17 cellular contexts compared by ENCODE assay signal in the genomic region with DNA sequence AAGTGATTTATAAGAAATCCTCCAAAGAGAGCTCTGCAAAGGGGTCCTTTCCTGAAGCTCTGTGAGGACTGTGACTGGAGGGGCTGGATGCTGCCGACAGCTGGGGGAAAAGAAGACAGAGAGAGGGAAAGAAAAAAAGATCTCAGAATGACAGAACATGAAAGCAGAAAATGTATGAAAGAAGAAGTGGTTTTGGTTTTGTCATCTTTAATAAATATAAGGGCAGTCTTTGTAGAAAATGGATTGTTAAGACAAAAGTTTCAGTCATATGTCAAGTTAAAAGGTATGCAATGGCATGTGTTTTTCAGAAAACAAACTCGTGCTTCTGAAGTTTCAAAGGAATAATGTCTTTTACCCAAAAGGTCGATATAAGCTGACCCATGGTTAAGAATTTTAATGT.
A peak's percentile ranks its signal among the peaks of the same experiment; 100 is the strongest.
DNase-seq lines count a peak whose midpoint lies in the region; ATAC-seq, FAIRE-seq and TF ChIP-seq lines count a peak whose summit lies in the region.
"Had no signal": no experiment of that assay in that cellular context is flagged by ENCODE, and none has a peak within 500 bp of the region (broad histone marks: within the 10 kb centered on the region; RNA-seq: fewer than 3 reads in every experiment).

No MANE protein-coding gene starts in this region.

- H3K9me3 Mint-ChIP-seq in activated T-cell treated with anti-CD3 and anti-CD28 coated beads, Interleukin-2, amount 50 U/mL, for 24 hours, result peaks cover 4% of the 10 kb centered on the region

- H3K27ac Mint-ChIP-seq in activated T-cell treated with anti-CD3 and anti-CD28 coated beads, Interleukin-2, amount 50 U/mL, for 24 hours, result peak overlapping the region; percentile 79

- no peak for TF ChIP-seq POLR2A in GM12878 (IDR thresholded peaks at IDR 0.05; ENCODE audit: low read depth, low read length)
- TF ChIP-seq POLR2A in upper lobe of left lung (IDR thresholded peaks at IDR 0.05), result no peak

- H4K20me1 ChIP-seq in GM12878 (ENCODE audit: control insufficient read depth, insufficient read depth), result no peaks in the 10 kb centered on the region
- H4K20me1 ChIP-seq in smooth muscle cell (ENCODE audit: low read depth), result peaks cover 70% of the 10 kb centered on the region

- TF ChIP-seq CTCF in GM12878 (IDR thresholded peaks at IDR 0.05 in 2 of 3, conservative IDR thresholded peaks at IDR 0.05 in 1 of 3; ENCODE audit: control insufficient read depth in 2 of 3, extremely low read depth in 1 of 3, insufficient read depth in 1 of 3, low read depth in 3 of 3, low read length in 3 of 3), result no peak
- TF ChIP-seq CTCF in smooth muscle cell (IDR thresholded peaks at IDR 0.05; ENCODE audit: borderline replicate concordance, insufficient read depth, poor library complexity, severe bottlenecking), result no peak
- TF ChIP-seq CTCF in upper lobe of left lung (IDR thresholded peaks at IDR 0.05), result no peak
- TF ChIP-seq CTCF in BE2C (IDR thresholded peaks at IDR 0.05; ENCODE audit: low read depth, low read length), result no peak

- H3K27ac ChIP-seq in GM12878 (ENCODE audit: control insufficient read depth, insufficient read depth) (no peak overlapping the region), smooth muscle cell (ENCODE audit: low read depth) (peak overlapping the region; percentile 31), upper lobe of left lung (no peak overlapping the region)
- H3K27ac ChIP-seq: HL-60, parathyroid adenoma, SK-N-MC had no signal

- RAD21 ChIA-PET in GM12878 (lab: Charles Lee; ENCODE audit: unreplicated experiment), result interaction anchor here (0.9 to 1.3 kb wide), 3 partner anchors 14 to 106 kb away, joined by 3 to 4 read pairs (median 4); partner anchors contain the start of gene CCDC83

- H3K4me3 ChIP-seq in GM12878 (no peak overlapping the region), smooth muscle cell (no peak overlapping the region), upper lobe of left lung (no peak overlapping the region), BE2C (ENCODE audit: low read depth, low read length) (no peak overlapping the region)
- H3K4me3 ChIP-seq: SK-N-MC had no signal

- peaks cover 25% of the 10 kb centered on the region for H3F3A ChIP-seq in smooth muscle cell (ENCODE audit: low read depth)

- TF ChIP-seq EP300 in GM12878 (IDR thresholded peaks at IDR 0.05; ENCODE audit: borderline replicate concordance in 1 of 2, control insufficient read depth in 1 of 2, low read depth in 2 of 2, low read length in 2 of 2), result peak; percentile 13 to 53; a peak in 1 of 4 replicates
- TF ChIP-seq EP300 in upper lobe of left lung (IDR thresholded peaks at IDR 0.05), result no peak

- no peaks in the 10 kb centered on the region; the same call in 1 of the 2 replicates for H3K79me2 ChIP-seq in GM12878 (ENCODE audit: control insufficient read depth, insufficient read depth, low read length)
- peaks cover 75% of the 10 kb centered on the region for H3K79me2 ChIP-seq in smooth muscle cell (ENCODE audit: low read depth)
- H3K79me2 ChIP-seq: parathyroid adenoma had no signal

- H3K4me3 Mint-ChIP-seq in activated T-cell treated with anti-CD3 and anti-CD28 coated beads, Interleukin-2, amount 50 U/mL, for 24 hours, result no peak overlapping the region

- H3K27me3 ChIP-seq in GM12878 (replicated peaks in 1 of 2; ENCODE audit: control insufficient read depth in 2 of 2, insufficient read depth in 2 of 2, low read length in 1 of 2) (no peaks in the 10 kb centered on the region), smooth muscle cell (ENCODE audit: low read depth) (no peaks in the 10 kb centered on the region), upper lobe of left lung (no peaks in the 10 kb centered on the region), BE2C (no peaks in the 10 kb centered on the region)

- CTCF ChIA-PET in GM12878 (lab: Yijun Ruan, JAX), result no interaction called here

- SMC1A ChIA-PET in GM12878 (lab: Charles Lee; ENCODE audit: uncharacterized antibody, unreplicated experiment), result interaction anchor here (1.1 to 1.9 kb wide), 4 partner anchors 9 to 260 kb away, joined by 3 to 7 read pairs (median 4); no protein-coding TSS in a partner anchor

- intact Hi-C loops in GM12878 (cut with micrococcal nuclease; ENCODE audit: unreplicated experiment), result no loop called here

- H3K36me3 ChIP-seq in GM12878 (ENCODE audit: control insufficient read depth in 2 of 2, insufficient read depth in 2 of 2, low read length in 1 of 2) (peaks cover 2 to 29% of the 10 kb centered on the region in 2 experiments), smooth muscle cell (ENCODE audit: low read depth) (peaks cover 28% of the 10 kb centered on the region), upper lobe of left lung (peaks cover 28 to 88% (median 38%) of the 10 kb centered on the region in 4 donors), BE2C (peaks cover 6% of the 10 kb centered on the region)

- H2AFZ ChIP-seq in GM12878 (ENCODE audit: control insufficient read depth, low read depth, low read length) (no peak overlapping the region), smooth muscle cell (ENCODE audit: low read depth) (no peak overlapping the region)
- H2AFZ ChIP-seq: parathyroid adenoma had no signal

- WGBS in GM12878 (ENCODE audit: insufficient coverage, insufficient replicate concordance, low lambda C conversion rate, missing lambda C conversion rate), result 12% methylated on average over 3 of the region's 3 CpGs
- WGBS in smooth muscle cell (ENCODE audit: low lambda C conversion rate), result 98% methylated on average over 3 of the region's 3 CpGs
- 76 to 79% methylated on average over 3 of the region's 3 CpGs for WGBS in upper lobe of left lung, 2 donors

- FAIRE-seq in GM12878 (lab: Jason Lieb, UNC), result no peak

- no peak for DNase-seq in activated T-cell treated with anti-CD3 and anti-CD28 coated beads, Interleukin-2, amount 50 U/mL, for 24 hours
- DNase-seq in activated T-cell treated with anti-CD3 and anti-CD28 coated beads, Interleukin-2, amount 50 U/mL, for 1 hour, result no peak
- DNase-seq in GM12878 (ENCODE audit: low read depth, low spot score), result no peak
- DNase-seq in smooth muscle cell (lab: John Stamatoyannopoulos, UW; ENCODE audit: unreplicated experiment), result no peak
- no peak for DNase-seq in stimulated activated CD4-positive, alpha-beta T cell treated with anti-CD3 and anti-CD28 coated beads, Interleukin-12 subunit alpha, Interleukin-12 subunit beta, amount 100 ng/mL, for 4 hours
- DNase-seq in upper lobe of left lung, result no peak
- no peak for DNase-seq in BE2C
- DNase-seq: cortex of kidney; foreskin fibroblast; left cardiac atrium; NCI-H524 treated with DMSO at 0.1 percent for 48 hours; stimulated activated CD4-positive, alpha-beta T cell treated with anti-CD3 and anti-CD28 coated beads, Interleukin-4, amount 100 ng/mL, for 1 hour had no signal

- POLR2A ChIA-PET in GM12878 (lab: Charles Lee), result no interaction called here

- no peaks in the 10 kb centered on the region for H3K27me3 Mint-ChIP-seq in activated T-cell treated with anti-CD3 and anti-CD28 coated beads, Interleukin-2, amount 50 U/mL, for 24 hours

- TF ChIP-seq RAD21 in GM12878 (IDR thresholded peaks at IDR 0.05; ENCODE audit: insufficient read depth, low read depth, low read length), result no peak

- H3K9me3 ChIP-seq in GM12878 (replicated peaks; ENCODE audit: control insufficient read depth, insufficient read depth, low read length), result no peaks in the 10 kb centered on the region
- H3K9me3 ChIP-seq in smooth muscle cell (replicated peaks; ENCODE audit: low read depth), result no peaks in the 10 kb centered on the region
- H3K9me3 ChIP-seq in upper lobe of left lung, result no peaks in the 10 kb centered on the region
- no peaks in the 10 kb centered on the region for H3K9me3 ChIP-seq in BE2C

- H3K4me1 Mint-ChIP-seq in activated T-cell treated with anti-CD3 and anti-CD28 coated beads, Interleukin-2, amount 50 U/mL, for 24 hours (ENCODE audit: low read depth), result peaks cover 22% of the 10 kb centered on the region

- peak; percentile 49 for ATAC-seq in HG02973 (IDR thresholded peaks at IDR 0.05; ENCODE audit: unreplicated experiment)
- ATAC-seq in GM12878, result peak; percentile 65
- ATAC-seq in upper lobe of left lung (ENCODE audit: low FRiP score in 2 of 2), result no peak
- ATAC-seq: Panc1 had no signal

- H3K4me1 ChIP-seq in GM12878 (ENCODE audit: control insufficient read depth, insufficient read depth, low read length), result peaks cover 7% of the 10 kb centered on the region
- peaks cover 5% of the 10 kb centered on the region for H3K4me1 ChIP-seq in smooth muscle cell (ENCODE audit: low read depth)
- peaks cover 0 to 9% (median 2%) of the 10 kb centered on the region in 4 donors for H3K4me1 ChIP-seq in upper lobe of left lung
- peaks cover 7% of the 10 kb centered on the region; the same call in 1 of the 2 replicates for H3K4me1 ChIP-seq in BE2C

- peaks cover 97% of the 10 kb centered on the region for H3K36me3 Mint-ChIP-seq in activated T-cell treated with anti-CD3 and anti-CD28 coated beads, Interleukin-2, amount 50 U/mL, for 24 hours (ENCODE audit: low read depth)

- H3K4me2 ChIP-seq in GM12878 (ENCODE audit: control insufficient read depth, insufficient read depth) (no peak overlapping the region), smooth muscle cell (no peak overlapping the region)

- H3K9ac ChIP-seq in GM12878 (ENCODE audit: control insufficient read depth, insufficient read depth, low read length) (no peak overlapping the region), smooth muscle cell (ENCODE audit: low read depth) (no peak overlapping the region)
- H3K9ac ChIP-seq: parathyroid adenoma had no signal

- no TSS peak for BruUV-seq in GM12878 (replicated peaks; lab: Mats Ljungman, UMichigan)

- in situ Hi-C loops in GM12878 (cut with MboI), result no loop called here

Comparison
In these comparisons a context has a peak if more than half of its experiments do, and no peak if none do; other contexts are left out.
1. ATAC-seq: peak in HG02973 (single experiment) and GM12878 (single experiment); none in upper lobe of left lung (0 of 2).